In genomic region chr7:120344276-120344675, GRCh38 we compare ENCODE assay signal across 20 cellular contexts.
"Had no signal": no experiment of that assay in that cellular context is flagged by ENCODE, and none has a peak within 500 bp of the region (broad histone marks: within the 10 kb centered on the region; RNA-seq: fewer than 3 reads in every experiment).

No MANE protein-coding gene starts in this region.

- H3K27ac Mint-ChIP-seq: activated CD4-positive, alpha-beta T cell treated with anti-CD3 and anti-CD28 coated beads, Interleukin-2, amount 10 ng/mL, durations not matched to agents 24 days and 14 days; activated CD8-positive, alpha-beta T cell treated with anti-CD3 and anti-CD28 coated beads, Interleukin-2, amount 10 ng/mL, durations not matched to agents 7 days and 5 days; activated naive CD4-positive, alpha-beta T cell treated with anti-CD3 and anti-CD28 coated beads, Interleukin-2, amount 50 U/mL, for 24 hours; effector memory CD8-positive, alpha-beta T cell; naive B cell; neural progenitor cell; stimulated activated memory B cell treated with anti-CD40 and anti-IgM and Interleukin-4, amounts not matched to agents 10 μg/mL and 1 μg/mL and 100 μg/mL, for 72 hours; T-helper 2 cell treated with Interferon-gamma antibody and Interleukin-4, amounts not matched to agents 5 μg/mL and 100 μg/mL, for 36 hours had no signal

- H3K27me3 Mint-ChIP-seq: activated CD4-positive, alpha-beta T cell treated with anti-CD3 and anti-CD28 coated beads, Interleukin-2, amount 10 ng/mL, durations not matched to agents 24 days and 14 days; activated naive CD4-positive, alpha-beta T cell treated with anti-CD3 and anti-CD28 coated beads, Interleukin-2, amount 50 U/mL, for 24 hours; effector memory CD8-positive, alpha-beta T cell; naive B cell; stimulated activated memory B cell treated with anti-CD40 and anti-IgM and Interleukin-4, amounts not matched to agents 10 μg/mL and 1 μg/mL and 100 μg/mL, for 72 hours had no signal

- DNase-seq: activated CD4-positive, alpha-beta T cell treated with anti-CD3 and anti-CD28 coated beads, Interleukin-2, amount 10 ng/mL, durations not matched to agents 24 days and 14 days; activated CD4-positive, CD25-positive, alpha-beta regulatory T cell; activated CD8-positive, alpha-beta memory T cell treated with anti-CD3 and anti-CD28 coated beads, Interleukin-2, amount 50 U/mL, for 4 hours; activated CD8-positive, alpha-beta T cell treated with anti-CD3 and anti-CD28 coated beads, Interleukin-2, amount 10 ng/mL, durations not matched to agents 7 days and 5 days; activated effector memory CD4-positive, alpha-beta T cell treated with anti-CD3 and anti-CD28 coated beads, Interleukin-2, amount 50 U/mL, for 16 hours; activated T-cell treated with anti-CD3 and anti-CD28 coated beads, Interleukin-2, amount 50 U/mL, for 48 hours; cerebellar nuclear complex; dermis blood vessel endothelial cell; effector memory CD8-positive, alpha-beta T cell; hippocampal formation; kidney; left lung; naive B cell; stimulated activated CD4-positive, alpha-beta T cell treated with anti-CD3 and anti-CD28 coated beads, Interleukin-2, amount 100 ng/mL, for 48 hours; thyroid gland had no signal

- H3K4me3 Mint-ChIP-seq: activated CD4-positive, alpha-beta T cell treated with anti-CD3 and anti-CD28 coated beads, Interleukin-2, amount 10 ng/mL, durations not matched to agents 24 days and 14 days; activated CD8-positive, alpha-beta T cell treated with anti-CD3 and anti-CD28 coated beads, Interleukin-2, amount 10 ng/mL, durations not matched to agents 7 days and 5 days; activated naive CD4-positive, alpha-beta T cell treated with anti-CD3 and anti-CD28 coated beads, Interleukin-2, amount 50 U/mL, for 24 hours; effector memory CD8-positive, alpha-beta T cell; naive B cell; neural progenitor cell; stimulated activated memory B cell treated with anti-CD40 and anti-IgM and Interleukin-4, amounts not matched to agents 10 μg/mL and 1 μg/mL and 100 μg/mL, for 72 hours; T-helper 2 cell treated with Interferon-gamma antibody and Interleukin-4, amounts not matched to agents 5 μg/mL and 100 μg/mL, for 36 hours had no signal

- FAIRE-seq: kidney, urothelium cell line had no signal

- ATAC-seq: activated CD8-positive, alpha-beta T cell treated with anti-CD3 and anti-CD28 coated beads, Interleukin-2, amount 10 ng/mL, durations not matched to agents 7 days and 5 days; effector memory CD8-positive, alpha-beta T cell; left lung; stimulated activated memory B cell treated with anti-CD40 and anti-IgM and Interleukin-4, amounts not matched to agents 10 μg/mL and 1 μg/mL and 100 μg/mL, for 72 hours had no signal

- H3K36me3 Mint-ChIP-seq: activated naive CD4-positive, alpha-beta T cell treated with anti-CD3 and anti-CD28 coated beads, Interleukin-2, amount 50 U/mL, for 24 hours; naive B cell; neural progenitor cell; stimulated activated memory B cell treated with anti-CD40 and anti-IgM and Interleukin-4, amounts not matched to agents 10 μg/mL and 1 μg/mL and 100 μg/mL, for 72 hours had no signal

- H3K4me1 Mint-ChIP-seq: activated CD4-positive, alpha-beta T cell treated with anti-CD3 and anti-CD28 coated beads, Interleukin-2, amount 10 ng/mL, durations not matched to agents 24 days and 14 days; activated naive CD4-positive, alpha-beta T cell treated with anti-CD3 and anti-CD28 coated beads, Interleukin-2, amount 50 U/mL, for 24 hours; naive B cell; neural progenitor cell; stimulated activated memory B cell treated with anti-CD40 and anti-IgM and Interleukin-4, amounts not matched to agents 10 μg/mL and 1 μg/mL and 100 μg/mL, for 72 hours had no signal

- H3K9me3 Mint-ChIP-seq: activated CD4-positive, alpha-beta T cell treated with anti-CD3 and anti-CD28 coated beads, Interleukin-2, amount 10 ng/mL, durations not matched to agents 24 days and 14 days; activated naive CD4-positive, alpha-beta T cell treated with anti-CD3 and anti-CD28 coated beads, Interleukin-2, amount 50 U/mL, for 24 hours; naive B cell; neural progenitor cell; T-helper 2 cell treated with Interferon-gamma antibody and Interleukin-4, amounts not matched to agents 5 μg/mL and 100 μg/mL, for 36 hours had no signal

- H3K4me3 ChIP-seq: left lung, neural progenitor cell, thyroid gland had no signal
